Comparison of ENCODE assay signal across 8 cellular contexts in genomic region chr1:26900815-26901511, GRCh38. TPM values are rescaled to one million over a fixed set of nuclear protein-coding genes. Genes with fewer than 3 reads are reported as not detected.
DNase-seq lines count a peak whose midpoint lies in the region; ATAC-seq and TF ChIP-seq lines count a peak whose summit lies in the region.

No MANE protein-coding gene starts in this region.

- H3K4me2 ChIP-seq in mammary epithelial cell (ENCODE audit: insufficient read depth, low read depth, low read length), result peak overlapping the region; percentile 95

- no peaks in the 10 kb centered on the region for H4K20me1 ChIP-seq in mammary epithelial cell (ENCODE audit: insufficient read depth, low read length)

- intact Hi-C loops in mammary epithelial cell (cut with micrococcal nuclease), result loop anchor here (1.0 kb wide), 1 partner anchor 20 kb away; the partner anchor contains the start of gene NUDC

- H3K9ac ChIP-seq in HUES6 (ENCODE audit: low read length), result peak overlapping the region; percentile 92
- H3K9ac ChIP-seq in mammary epithelial cell (ENCODE audit: insufficient read depth, low read length), result peak overlapping the region; percentile 93
- peak overlapping the region; percentile 95 for H3K9ac ChIP-seq in mucosa of stomach (ENCODE audit: low read length)

- H3K9me3 ChIP-seq in HUES6 (ENCODE audit: control insufficient read depth, insufficient read depth, low read depth, low read length) (no peaks in the 10 kb centered on the region), mammary epithelial cell (replicated peaks; ENCODE audit: insufficient read depth, low read length) (no peaks in the 10 kb centered on the region), mucosa of stomach (ENCODE audit: control insufficient read depth, low read length) (no peaks in the 10 kb centered on the region)

- no peak for DNase-seq in mammary epithelial cell
- DNase-seq in cerebellar nuclear complex (lab: John Stamatoyannopoulos, UW), result no peak
- no peak for DNase-seq in T1000 (lab: John Stamatoyannopoulos, UW)
- no peak for DNase-seq in activated CD4-positive, alpha-beta T cell treated with anti-CD3 and anti-CD28 coated beads for 4 hours

- no peak for ATAC-seq in GM18909 (IDR thresholded peaks at IDR 0.05; ENCODE audit: poor library complexity, unreplicated experiment)

- WGBS in mammary epithelial cell (ENCODE audit: low coverage, missing lambda C conversion rate), result 60% methylated on average over 18 of the region's 18 CpGs

- in situ Hi-C loops in mammary epithelial cell (cut with MboI; ENCODE audit: low sequenced_read_pairs in 2 of 2), result no loop called here

- CTCF ChIA-PET in mammary epithelial cell (lab: Charles Lee; ENCODE audit: low non-redundant PET), result no interaction called here

- H3K4me1 ChIP-seq in ACC112 (ENCODE audit: control insufficient read depth, insufficient read depth, low read length, unreplicated experiment), result peaks cover 15% of the 10 kb centered on the region
- peaks cover 8% of the 10 kb centered on the region for H3K4me1 ChIP-seq in HUES6 (ENCODE audit: control insufficient read depth, insufficient read depth, low read length)
- peaks cover 16% of the 10 kb centered on the region for H3K4me1 ChIP-seq in mammary epithelial cell (ENCODE audit: insufficient read depth, low read length)
- H3K4me1 ChIP-seq in mucosa of stomach (ENCODE audit: control insufficient read depth, insufficient read depth, low read length), result peaks cover 16% of the 10 kb centered on the region

- peak overlapping the region; percentile 85 for H3K27ac ChIP-seq in ACC112 (ENCODE audit: low read depth, low read length)
- H3K27ac ChIP-seq in HUES6 (ENCODE audit: low read depth, low read length), result peak overlapping the region; percentile 77; the same call in 1 of the 2 replicates
- H3K27ac ChIP-seq in mammary epithelial cell (ENCODE audit: insufficient read depth, low read depth, low read length), result peak overlapping the region; percentile 91

- peaks cover 22% of the 10 kb centered on the region for H3K79me2 ChIP-seq in ACC112 (ENCODE audit: control insufficient read depth, insufficient read depth, low read length, unreplicated experiment)
- peaks cover 44% of the 10 kb centered on the region for H3K79me2 ChIP-seq in mammary epithelial cell (ENCODE audit: insufficient read depth, low read length)

- H3K4me3 ChIP-seq in ACC112 (ENCODE audit: low read depth, low read length) (peak overlapping the region; percentile 98), HUES6 (ENCODE audit: low read depth, low read length) (peak overlapping the region; percentile 89), mammary epithelial cell (replicated peaks in 1 of 3; ENCODE audit: insufficient read depth in 1 of 3, low read depth in 2 of 3, low read length in 3 of 3) (peak overlapping the region; percentile 66 to 90 (median 70)), mucosa of stomach (ENCODE audit: low read length) (peak overlapping the region; percentile 75)

- H3K27me3 ChIP-seq in ACC112 (ENCODE audit: insufficient read depth, low read length) (no peaks in the 10 kb centered on the region), HUES6 (ENCODE audit: control insufficient read depth, insufficient read depth, low read length) (no peaks in the 10 kb centered on the region), mammary epithelial cell (ENCODE audit: insufficient read depth, low read length) (no peaks in the 10 kb centered on the region), mucosa of stomach (ENCODE audit: control insufficient read depth, insufficient read depth, low read length) (no peaks in the 10 kb centered on the region)

- no peaks in the 10 kb centered on the region for H3K36me3 ChIP-seq in ACC112 (ENCODE audit: insufficient read depth, low read length)
- H3K36me3 ChIP-seq in HUES6 (ENCODE audit: control insufficient read depth, insufficient read depth, low read length), result peaks cover 14% of the 10 kb centered on the region
- peaks cover 2% of the 10 kb centered on the region for H3K36me3 ChIP-seq in mammary epithelial cell (ENCODE audit: insufficient read depth, low read length)
- no peaks in the 10 kb centered on the region for H3K36me3 ChIP-seq in mucosa of stomach (ENCODE audit: control insufficient read depth, insufficient read depth, low read length)

- peak overlapping the region; percentile 99 for H2AFZ ChIP-seq in ACC112 (ENCODE audit: low read length, unreplicated experiment)
- H2AFZ ChIP-seq in mammary epithelial cell (ENCODE audit: low read depth, low read length), result peak overlapping the region; percentile 89

- no TSS peak for BruUV-seq in mammary epithelial cell (replicated peaks; lab: Mats Ljungman, UMichigan)

- no peak for TF ChIP-seq CTCF in mammary epithelial cell (conservative IDR thresholded peaks at IDR 0.05 in 1 of 2, IDR thresholded peaks at IDR 0.05 in 1 of 2; ENCODE audit: extremely low read depth in 1 of 2, insufficient read depth in 1 of 2, low read depth in 1 of 2, low read length in 2 of 2)

- dilution Hi-C loops in mammary epithelial cell (cut with HindIII; ENCODE audit: low sequenced_read_pairs), result loop anchor here (5.0 kb wide), 1 partner anchor 61 kb away; the partner anchor contains the start of gene KDF1

RNA-seq across cellular contexts. Expression of gene GPATCH3, which starts 0.7 kb away (rescaled TPM):
- total RNA-seq in mammary epithelial cell, result 10 to 100 TPM; 10.8 to 19.4 TPM
- polyA plus RNA-seq in mammary epithelial cell, result 8.2 TPM
- polyA minus RNA-seq in mammary epithelial cell, result 19.7 TPM

RNA-seq across cellular contexts. Expression of gene GPN2, which starts 10.9 kb away (rescaled TPM):
- 10 to 100 TPM; 14.7 to 48.3 TPM for total RNA-seq in mammary epithelial cell
- 39.5 TPM for polyA plus RNA-seq in mammary epithelial cell
- 62.3 TPM for polyA minus RNA-seq in mammary epithelial cell

RNA-seq across cellular contexts. Expression of gene NR0B2, which starts 12.8 kb away (rescaled TPM):
- total RNA-seq in mammary epithelial cell, result not detected
- polyA plus RNA-seq in mammary epithelial cell, result not detected
- not detected for polyA minus RNA-seq in mammary epithelial cell

RNA-seq across cellular contexts. Expression of gene NUDC, which starts 20.6 kb away (rescaled TPM):
- 10 to 100 TPM; 22.7 to 96.8 TPM for total RNA-seq in mammary epithelial cell
- 61.7 TPM for polyA plus RNA-seq in mammary epithelial cell
- 90.6 TPM for polyA minus RNA-seq in mammary epithelial cell

RNA-seq across cellular contexts. Expression of gene SFN, which starts 38.0 kb away (rescaled TPM):
- 1,000 to 10,000 TPM; 1,135 to 2,555 TPM for total RNA-seq in mammary epithelial cell
- polyA plus RNA-seq in mammary epithelial cell, result 2,641 TPM
- 1,141 TPM for polyA minus RNA-seq in mammary epithelial cell
